Comparison of ENCODE assay signal across 18 cellular contexts in the genomic region with DNA sequence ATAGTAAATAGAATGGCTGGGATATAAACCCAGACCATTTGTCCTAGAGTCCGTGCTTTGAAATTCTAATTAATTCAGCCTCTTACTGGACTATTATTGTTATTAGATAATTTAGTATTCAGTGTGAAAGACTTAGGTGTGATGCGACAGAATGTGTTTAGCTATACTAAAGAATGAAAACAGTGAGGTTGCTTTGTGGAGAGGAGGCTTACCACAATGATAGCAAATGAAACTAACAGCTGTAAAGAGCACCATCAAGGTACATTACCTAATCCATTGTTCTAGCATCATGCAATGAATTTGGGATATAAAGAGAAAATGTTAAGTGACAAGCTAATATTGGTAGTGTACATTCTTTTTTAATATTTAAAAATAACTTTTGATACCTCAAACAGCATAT.
DNase-seq lines count a peak whose midpoint lies in the region; ATAC-seq and TF ChIP-seq lines count a peak whose summit lies in the region.
"Had no signal": no experiment of that assay in that cellular context is flagged by ENCODE, and none has a peak within 500 bp of the region (broad histone marks: within the 10 kb centered on the region; RNA-seq: fewer than 3 reads in every experiment).

No MANE protein-coding gene starts in this region.

- H3K9me2 ChIP-seq in PC-9 (ENCODE audit: insufficient read depth): no peaks in the 10 kb centered on the region; the same call in 1 of the 2 replicates

- H3K4me3 ChIP-seq in PC-9: no peak overlapping the region
- H3K4me3 ChIP-seq: breast epithelium had no signal

- no peak for TF ChIP-seq CTCF in GM20000 (IDR thresholded peaks at IDR 0.05; ENCODE audit: extremely low read depth, missing control alignments)
- no peak for TF ChIP-seq CTCF in PC-9 (conservative IDR thresholded peaks at IDR 0.05)

- H2AFZ ChIP-seq in PC-9: no peak overlapping the region

- CTCF ChIA-PET in PC-9 (lab: Charles Lee): no interaction called here

- no peak overlapping the region for H3K4me2 ChIP-seq in PC-9

- peak; percentile 14 for DNase-seq in GM20000 (ENCODE audit: low spot score)
- DNase-seq in PC-9: no peak
- DNase-seq in left lobe of liver (ENCODE audit: low spot score): no peak
- no peak for DNase-seq in cardiac septum (ENCODE audit: low spot score)
- DNase-seq in SW480 (ENCODE audit: low spot score): no peak
- DNase-seq: activated CD4-positive, alpha-beta T cell treated with anti-CD3 and anti-CD28 coated beads, Interleukin-2, amount 50 U/mL, for 4 hours; activated naive CD4-positive, alpha-beta T cell; DMS79 treated with DMSO at 0.1 percent for 48 hours; left cardiac atrium; MV-4-11; natural killer cell; NCI-H446; stimulated activated CD4-positive, alpha-beta T cell treated with anti-CD3 and anti-CD28 coated beads, Interleukin-4, amount 100 ng/mL, for 24 hours; stimulated activated naive CD4-positive, alpha-beta T cell treated with Interleukin-2 at 50 U/mL for 16 hours had no signal

- no peaks in the 10 kb centered on the region for H3F3A ChIP-seq in PC-9 (ENCODE audit: insufficient read depth, low read depth)

- no peaks in the 10 kb centered on the region for H3K36me3 ChIP-seq in PC-9 (ENCODE audit: low read depth)
- H3K36me3 ChIP-seq: breast epithelium had no signal

- H3K9me3 ChIP-seq in PC-9 (ENCODE audit: insufficient read depth, low read depth): no peaks in the 10 kb centered on the region
- H3K9me3 ChIP-seq: breast epithelium had no signal

- intact Hi-C loops in PC-9 (cut with micrococcal nuclease; ENCODE audit: unreplicated experiment): no loop called here
- intact Hi-C loops in cardiac septum (cut with DNase I): no loop called here

- no TSS peak for BruUV-seq in PC-9 (replicated peaks; lab: Mats Ljungman, UMichigan)

- no peaks in the 10 kb centered on the region for H3K4me1 ChIP-seq in PC-9 (replicated peaks; ENCODE audit: insufficient read depth)
- H3K4me1 ChIP-seq: breast epithelium had no signal

- POLR2A ChIA-PET in PC-9 (lab: Charles Lee; ENCODE audit: unreplicated experiment): no interaction called here

- no peaks in the 10 kb centered on the region for H4K20me1 ChIP-seq in PC-9 (ENCODE audit: insufficient read depth)

- peak; percentile 95 for ATAC-seq in GM18508 (IDR thresholded peaks at IDR 0.05; ENCODE audit: insufficient read depth, unreplicated experiment)
- ATAC-seq in HG02885 (IDR thresholded peaks at IDR 0.05; ENCODE audit: poor library complexity, unreplicated experiment): peak; percentile 99
- peak; percentile 100 for ATAC-seq in HG03442 (IDR thresholded peaks at IDR 0.05; ENCODE audit: unreplicated experiment)
- ATAC-seq in left lobe of liver: no peak
- ATAC-seq: left cardiac atrium, natural killer cell had no signal

- H3K27me3 ChIP-seq in PC-9 (ENCODE audit: insufficient read depth, low read depth): no peaks in the 10 kb centered on the region
- H3K27me3 ChIP-seq: breast epithelium had no signal

- H3K79me2 ChIP-seq in PC-9 (ENCODE audit: low read depth): no peaks in the 10 kb centered on the region

- H3K27ac ChIP-seq in PC-9: no peak overlapping the region
- H3K27ac ChIP-seq: breast epithelium had no signal
